ENCODE assay signal across 21 cellular contexts in genomic region chr6:27448456-27448855, GRCh38.
"Had no signal": no experiment of that assay in that cellular context is flagged by ENCODE, and none has a peak within 500 bp of the region (broad histone marks: within the 10 kb centered on the region; RNA-seq: fewer than 3 reads in every experiment).

No MANE protein-coding gene starts in this region.

- DNase-seq: Kasumi-1, MM.1S, NCI-H1092 treated with DMSO at 0.1 percent for 48 hours, NCI-H1436, NCI-H187, NCI-H2029, NCI-H2081 treated with DMSO at 0.1 percent for 48 hours, NCI-H2171, NCI-H226, NCI-H446, NCI-H510A, NCI-H524 treated with DMSO at 0.1 percent for 48 hours, NCI-H69, NCI-H774, SHP77, SK-N-SH had no signal

- FAIRE-seq: K562 had no signal

- ATAC-seq: K562, Panc1 had no signal

- H3K4me1 Mint-ChIP-seq: IgD-negative memory B cell had no signal

- H3K4me2 ChIP-seq: KMS-11, SK-N-SH had no signal

- H3K4me3 ChIP-seq: K562 had no signal

- H3K27ac ChIP-seq: KMS-11, RWPE1 had no signal

- H3K9ac ChIP-seq: KMS-11, SK-N-SH had no signal

- H3K27me3 Mint-ChIP-seq: IgD-negative memory B cell had no signal

- H3K27ac Mint-ChIP-seq: IgD-negative memory B cell had no signal
